28 cellular contexts compared by ENCODE assay signal in genomic region chr12:77354766-77355362, GRCh38.
DNase-seq lines count a peak whose midpoint lies in the region; ATAC-seq and TF ChIP-seq lines count a peak whose summit lies in the region.
"Had no signal": no experiment of that assay in that cellular context is flagged by ENCODE, and none has a peak within 500 bp of the region (broad histone marks: within the 10 kb centered on the region; RNA-seq: fewer than 3 reads in every experiment).

No MANE protein-coding gene starts in this region.

- dilution Hi-C loops in IMR-90 (cut with HindIII; ENCODE audit: low sequenced_read_pairs, unreplicated experiment): no loop called here

- H3K27ac ChIP-seq in IMR-90 (ENCODE audit: insufficient read depth, low read length): no peak overlapping the region
- H3K27ac ChIP-seq in brain microvascular endothelial cell: no peak overlapping the region
- H3K27ac ChIP-seq: BLaER1 treated with 17β-estradiol and CSF1 and Interleukin-3, amounts not matched to agents 10 nM and 100 nM; cardiac muscle cell; esophagus muscularis mucosa; PC-9; upper lobe of right lung had no signal

- CTCF ChIA-PET in IMR-90 (lab: Yijun Ruan, JAX): no interaction called here

- no peaks in the 10 kb centered on the region for H3K9me3 ChIP-seq in IMR-90 (ENCODE audit: control insufficient read depth, insufficient read depth, low read length)
- H3K9me3 ChIP-seq: BLaER1 treated with 17β-estradiol and CSF1 and Interleukin-3, amounts not matched to agents 10 nM and 100 nM; esophagus muscularis mucosa; upper lobe of right lung had no signal

- H3K36me3 ChIP-seq in IMR-90 (ENCODE audit: control insufficient read depth, insufficient read depth, low read length): no peaks in the 10 kb centered on the region
- no peaks in the 10 kb centered on the region for H3K36me3 ChIP-seq in brain microvascular endothelial cell (replicated peaks)
- H3K36me3 ChIP-seq: BLaER1 treated with 17β-estradiol and CSF1 and Interleukin-3, amounts not matched to agents 10 nM and 100 nM; cardiac muscle cell; esophagus muscularis mucosa; upper lobe of right lung had no signal

- H2AK5ac ChIP-seq in IMR-90 (ENCODE audit: low read depth, low read length): no peak overlapping the region

- intact Hi-C loops in IMR-90 (cut with micrococcal nuclease): no loop called here
- intact Hi-C loops in posterior cingulate gyrus (cut with DNase I): no loop called here

- no peaks in the 10 kb centered on the region for H3K9me1 ChIP-seq in IMR-90 (ENCODE audit: insufficient read depth, low read length)

- no peak overlapping the region for H3K4me2 ChIP-seq in IMR-90 (ENCODE audit: low read depth, low read length)
- H3K4me2 ChIP-seq: BLaER1 treated with 17β-estradiol and CSF1 and Interleukin-3, amounts not matched to agents 10 nM and 100 nM; PC-9 had no signal

- no peak for TF ChIP-seq CTCF in IMR-90 (conservative IDR thresholded peaks at IDR 0.05; ENCODE audit: low read depth, low read length)
- no peak for TF ChIP-seq CTCF in brain microvascular endothelial cell (IDR thresholded peaks at IDR 0.05; ENCODE audit: low read depth, low read length, missing control alignments)

- H4K20me1 ChIP-seq in IMR-90 (ENCODE audit: insufficient read depth, low read length): no peaks in the 10 kb centered on the region
- H4K20me1 ChIP-seq: BLaER1 treated with 17β-estradiol and CSF1 and Interleukin-3, amounts not matched to agents 10 nM and 100 nM had no signal

- no peak overlapping the region for H2BK5ac ChIP-seq in IMR-90 (ENCODE audit: low read depth, low read length, poor library complexity, severe bottlenecking)

- H3K79me1 ChIP-seq in IMR-90 (ENCODE audit: low read depth in 1 of 2, low read length in 2 of 2): no peaks in the 10 kb centered on the region

- ATAC-seq in IMR-90 (ENCODE audit: low read depth): no peak
- no peak for ATAC-seq in HG02970 (IDR thresholded peaks at IDR 0.05; ENCODE audit: low FRiP score, unreplicated experiment)
- ATAC-seq in HG02642 (IDR thresholded peaks at IDR 0.05; ENCODE audit: poor library complexity, unreplicated experiment): no peak
- ATAC-seq: activated T-cell treated with anti-CD3 and anti-CD28 coated beads, Interleukin-2, amount 50 U/mL, for 4 hours; effector memory CD8-positive, alpha-beta T cell; left ventricle myocardium superior; naive thymus-derived CD4-positive, alpha-beta T cell; Right ventricle myocardium inferior; upper lobe of right lung had no signal

- H4K5ac ChIP-seq in IMR-90 (ENCODE audit: low read depth, low read length): no peak overlapping the region

- no TSS peak for BruUV-seq in IMR-90 (replicated peaks; lab: Mats Ljungman, UMichigan)

- H3K4me3 ChIP-seq in IMR-90 (ENCODE audit: insufficient read depth, low read depth, low read length) (no peak overlapping the region), brain microvascular endothelial cell (ENCODE audit: low read depth, low read length) (no peak overlapping the region)
- H3K4me3 ChIP-seq: BLaER1 treated with 17β-estradiol and CSF1 and Interleukin-3, amounts not matched to agents 10 nM and 100 nM; cardiac muscle cell; esophagus muscularis mucosa; PC-9; upper lobe of right lung had no signal

- in situ Hi-C loops in IMR-90 (cut with MboI; ENCODE audit: low sequenced_read_pairs) (no loop called here), brain microvascular endothelial cell (cut with HindIII; ENCODE audit: low pct_ligation_motif_present, low sequenced_read_pairs) (no loop called here)

- no peak overlapping the region for H3K4ac ChIP-seq in IMR-90 (ENCODE audit: low read depth, low read length)

- H4K91ac ChIP-seq in IMR-90 (ENCODE audit: insufficient read depth, low read depth, low read length): no peak overlapping the region

- WGBS in IMR-90 (ENCODE audit: extremely low coverage in 2 of 2, insufficient read length in 1 of 2), 2 experiments: no CpG with 5 or more reads among the region's 2 CpGs

- H3K56ac ChIP-seq in IMR-90 (ENCODE audit: extremely low read depth, insufficient read depth, low read length): no peak overlapping the region

- H3K23ac ChIP-seq in IMR-90 (ENCODE audit: low read depth, low read length): no peak overlapping the region

- H2AFZ ChIP-seq in IMR-90 (replicated peaks; ENCODE audit: low read length, poor library complexity): no peak overlapping the region
- H2AFZ ChIP-seq: PC-9 had no signal

- H4K8ac ChIP-seq in IMR-90 (ENCODE audit: low read depth in 2 of 2, low read length in 2 of 2): no peak overlapping the region

- H2BK120ac ChIP-seq in IMR-90 (ENCODE audit: low read depth, low read length): no peak overlapping the region

- no peak for TF ChIP-seq RAD21 in IMR-90 (IDR thresholded peaks at IDR 0.05; ENCODE audit: low read length)

- POLR2A ChIA-PET in IMR-90 (lab: Charles Lee; ENCODE audit: unreplicated experiment): no interaction called here

- no peaks in the 10 kb centered on the region for H3K4me1 ChIP-seq in IMR-90 (ENCODE audit: control insufficient read depth, insufficient read depth, low read length)
- H3K4me1 ChIP-seq: BLaER1 treated with 17β-estradiol and CSF1 and Interleukin-3, amounts not matched to agents 10 nM and 100 nM; esophagus muscularis mucosa; upper lobe of right lung had no signal

- H3K27me3 ChIP-seq in IMR-90 (ENCODE audit: control insufficient read depth, insufficient read depth, low read length) (no peaks in the 10 kb centered on the region; the same call in 1 of the 2 replicates), brain microvascular endothelial cell (replicated peaks) (no peaks in the 10 kb centered on the region)
- H3K27me3 ChIP-seq: BLaER1 treated with 17β-estradiol and CSF1 and Interleukin-3, amounts not matched to agents 10 nM and 100 nM; cardiac muscle cell; esophagus muscularis mucosa; upper lobe of right lung had no signal

- H2AK9ac ChIP-seq in IMR-90 (replicated peaks; ENCODE audit: low read depth, low read length, poor library complexity): no peak overlapping the region

- H2BK20ac ChIP-seq in IMR-90 (ENCODE audit: low read depth, low read length): no peak overlapping the region

- H2BK15ac ChIP-seq in IMR-90 (ENCODE audit: low read depth, low read length): no peak overlapping the region

- no peak overlapping the region for H3K14ac ChIP-seq in IMR-90 (replicated peaks; ENCODE audit: low read depth, low read length)

- no peak overlapping the region for H3K18ac ChIP-seq in IMR-90 (ENCODE audit: low read depth, low read length)

- peak; percentile 4 for DNase-seq in IMR-90
- peak; percentile 7 for DNase-seq in brain microvascular endothelial cell
- peak; percentile 28 for DNase-seq in foreskin melanocyte
- DNase-seq in stromal cell of bone marrow (ENCODE audit: low read depth): peak; percentile 47
- DNase-seq in posterior cingulate gyrus: no peak
- DNase-seq in NOMO-1 (lab: John Stamatoyannopoulos, UW; ENCODE audit: unreplicated experiment in 2 of 2): no peak
- DNase-seq: activated CD4-positive, alpha-beta T cell treated with anti-CD3 and anti-CD28 coated beads for 4 hours; activated T-cell treated with anti-CD3 and anti-CD28 coated beads, Interleukin-2, amount 50 U/mL, for 4 hours; cortex of kidney; effector memory CD8-positive, alpha-beta T cell; glutamatergic neuron; H9; islet precursor cell; left ventricle myocardium superior; MV-4-11; naive thymus-derived CD4-positive, alpha-beta T cell; NCI-H1694; NCI-H524 treated with DMSO at 0.1 percent for 48 hours; PC-9; small intestine; stimulated activated CD4-positive, alpha-beta T cell treated with anti-CD3 and anti-CD28 coated beads, Interleukin-2, amount 100 ng/mL, for 24 hours; upper lobe of right lung had no signal

- no peak overlapping the region for H3K9ac ChIP-seq in IMR-90 (ENCODE audit: low read depth, low read length)
- H3K9ac ChIP-seq: BLaER1 treated with 17β-estradiol and CSF1 and Interleukin-3, amounts not matched to agents 10 nM and 100 nM had no signal

- TF ChIP-seq POLR2A in IMR-90 (IDR thresholded peaks at IDR 0.05; ENCODE audit: low read depth, low read length): no peak

TF ChIP-seq in IMR-90, 13 proteins besides CTCF, POLR2A, EP300 and RAD21:
- TF ChIP-seq NFE2L2 (IDR thresholded peaks at IDR 0.05; ENCODE audit: low read depth, low read length) (no peak), RCOR1 (IDR thresholded peaks at IDR 0.05; ENCODE audit: insufficient replicate concordance, low read length) (no peak), CHD1 (IDR thresholded peaks at IDR 0.05; ENCODE audit: low read depth, low read length) (no peak), MAZ (IDR thresholded peaks at IDR 0.05; ENCODE audit: borderline replicate concordance, low read depth, low read length) (no peak)
- TF ChIP-seq, protein P1, sequence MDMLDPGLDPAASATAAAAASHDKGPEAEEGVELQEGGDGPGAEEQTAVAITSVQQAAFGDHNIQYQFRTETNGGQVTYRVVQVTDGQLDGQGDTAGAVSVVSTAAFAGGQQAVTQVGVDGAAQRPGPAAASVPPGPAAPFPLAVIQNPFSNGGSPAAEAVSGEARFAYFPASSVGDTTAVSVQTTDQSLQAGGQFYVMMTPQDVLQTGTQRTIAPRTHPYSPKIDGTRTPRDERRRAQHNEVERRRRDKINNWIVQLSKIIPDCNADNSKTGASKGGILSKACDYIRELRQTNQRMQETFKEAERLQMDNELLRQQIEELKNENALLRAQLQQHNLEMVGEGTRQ (IDR thresholded peaks at IDR 0.05; ENCODE audit: low read depth, low read length): no peak
- TF ChIP-seq, protein P2, sequence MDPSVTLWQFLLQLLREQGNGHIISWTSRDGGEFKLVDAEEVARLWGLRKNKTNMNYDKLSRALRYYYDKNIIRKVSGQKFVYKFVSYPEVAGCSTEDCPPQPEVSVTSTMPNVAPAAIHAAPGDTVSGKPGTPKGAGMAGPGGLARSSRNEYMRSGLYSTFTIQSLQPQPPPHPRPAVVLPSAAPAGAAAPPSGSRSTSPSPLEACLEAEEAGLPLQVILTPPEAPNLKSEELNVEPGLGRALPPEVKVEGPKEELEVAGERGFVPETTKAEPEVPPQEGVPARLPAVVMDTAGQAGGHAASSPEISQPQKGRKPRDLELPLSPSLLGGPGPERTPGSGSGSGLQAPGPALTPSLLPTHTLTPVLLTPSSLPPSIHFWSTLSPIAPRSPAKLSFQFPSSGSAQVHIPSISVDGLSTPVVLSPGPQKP (IDR thresholded peaks at IDR 0.05; ENCODE audit: borderline replicate concordance, low read depth, low read length): no peak

Comparison
In these comparisons a context has a peak if more than half of its experiments do, and no peak if none do; other contexts are left out.
1. DNase-seq: peak in IMR-90 (single experiment), brain microvascular endothelial cell (single experiment), foreskin melanocyte (single experiment) and stromal cell of bone marrow (single experiment); none in posterior cingulate gyrus (0 of 10) and NOMO-1 (0 of 2).